Comparison of ENCODE assay signal across 11 cellular contexts in the genomic region with DNA sequence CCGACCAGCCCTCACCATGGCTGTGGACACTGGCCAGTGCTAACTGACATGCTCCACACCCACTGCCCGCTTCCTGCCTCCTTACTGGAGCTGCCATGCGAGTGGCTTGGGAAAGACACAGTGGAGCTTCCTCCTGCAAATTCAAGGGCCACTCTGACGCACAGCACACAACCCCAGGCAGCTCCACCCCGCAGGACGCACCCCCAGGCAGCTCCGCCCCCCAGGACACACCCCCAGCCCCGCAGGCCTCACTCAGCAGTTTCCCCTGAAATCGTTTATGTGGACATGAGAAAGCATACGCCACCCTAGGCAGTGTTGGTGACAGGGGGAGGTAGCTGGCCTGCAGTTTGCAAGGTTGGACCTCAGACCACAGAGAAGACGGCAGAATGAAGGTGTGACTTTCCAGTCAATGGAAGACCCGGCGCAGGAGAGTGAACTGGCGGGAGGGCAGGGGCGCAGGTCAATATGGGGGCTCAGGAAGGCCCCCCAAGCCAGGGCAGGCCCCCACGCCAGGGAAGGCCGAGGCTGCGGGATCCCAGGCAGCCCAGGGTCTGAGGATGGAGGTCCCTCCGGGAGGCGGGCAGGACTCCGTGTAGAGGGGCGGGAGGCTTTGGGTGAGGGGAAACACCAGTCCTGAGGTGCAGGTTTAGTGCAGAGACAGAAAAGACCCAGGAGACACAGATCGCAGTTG. TPM values are rescaled to one million over a fixed set of nuclear protein-coding genes. Genes with fewer than 3 reads are reported as not detected.
A peak's percentile ranks its signal among the peaks of the same experiment; 100 is the strongest.
DNase-seq lines count a peak whose midpoint lies in the region; ATAC-seq, FAIRE-seq and TF ChIP-seq lines count a peak whose summit lies in the region.
"Had no signal": no experiment of that assay in that cellular context is flagged by ENCODE, and none has a peak within 500 bp of the region (broad histone marks: within the 10 kb centered on the region; RNA-seq: fewer than 3 reads in every experiment).

No MANE protein-coding gene starts in this region.

- no peak overlapping the region for H2BK20ac ChIP-seq in H1 (ENCODE audit: low read length)

- H3K79me2 ChIP-seq in SK-N-SH (ENCODE audit: insufficient read depth) (peaks cover 68% of the 10 kb centered on the region; the same call in 1 of the 2 replicates), H1 (ENCODE audit: control insufficient read depth in 1 of 2, insufficient read depth in 2 of 2, low read length in 2 of 2) (peaks cover 38 to 98% of the 10 kb centered on the region in 2 experiments), mammary epithelial cell (ENCODE audit: insufficient read depth, low read length) (peaks cover 76% of the 10 kb centered on the region)

- H3F3A ChIP-seq in SK-N-SH (replicated peaks; ENCODE audit: insufficient read depth), result no peaks in the 10 kb centered on the region

- 0 out of 2 replicates have a peak overlapping the region, but pooled peaks have one; percentile 60 for H2BK5ac ChIP-seq in H1 (ENCODE audit: low read depth, low read length)

- no peak overlapping the region for H3K27ac Mint-ChIP-seq in stimulated activated effector memory CD8-positive, alpha-beta T cell treated with anti-CD3 and anti-CD28 coated beads, Interleukin-12 subunit alpha, Interleukin-12 subunit beta, amount 100 ng/mL, for 72 hours

- no peaks in the 10 kb centered on the region; a peak in 1 of 4 replicates for H3K4me1 ChIP-seq in SK-N-SH (ENCODE audit: control insufficient read depth in 1 of 2, insufficient read depth in 2 of 2, low read depth in 1 of 2, low read length in 1 of 2)
- peaks cover 2 to 37% (median 24%) of the 10 kb centered on the region in 4 experiments for H3K4me1 ChIP-seq in H1 (replicated peaks in 1 of 4; ENCODE audit: control insufficient read depth in 3 of 4, insufficient read depth in 4 of 4, low read length in 3 of 4)
- H3K4me1 ChIP-seq in mammary epithelial cell (ENCODE audit: insufficient read depth, low read length), result no peaks in the 10 kb centered on the region

- no peak overlapping the region for H2BK120ac ChIP-seq in H1 (replicated peaks; ENCODE audit: low read depth, low read length)

- H3K36me3 ChIP-seq in SK-N-SH (replicated peaks in 1 of 2; ENCODE audit: control insufficient read depth in 1 of 2, insufficient read depth in 2 of 2, low read length in 1 of 2), result peaks cover 4 to 9% of the 10 kb centered on the region in 2 experiments
- H3K36me3 ChIP-seq in H1 (ENCODE audit: control insufficient read depth in 2 of 4, insufficient read depth in 4 of 4, low read length in 3 of 4), result peaks cover 2 to 30% (median 11%) of the 10 kb centered on the region in 4 experiments; a peak in 5 of 8 replicates
- H3K36me3 ChIP-seq in mammary epithelial cell (ENCODE audit: insufficient read depth, low read length), result peaks cover under 1% of the 10 kb centered on the region
- H3K36me3 ChIP-seq: prostate gland had no signal

- 89% methylated on average over 19 of the region's 23 CpGs for WGBS in SK-N-SH (ENCODE audit: low lambda C conversion rate)
- 71% methylated on average over 18 of the region's 23 CpGs; no CpG with 5 or more reads in 1 of the 2 experiments for WGBS in H1 (ENCODE audit: extremely low coverage in 1 of 2, insufficient coverage in 1 of 2, insufficient read length in 1 of 2, insufficient replicate concordance in 2 of 2, low coverage in 1 of 2, low lambda C conversion rate in 2 of 2, missing lambda C conversion rate in 1 of 2), 2 experiments
- WGBS in mammary epithelial cell (ENCODE audit: low coverage, missing lambda C conversion rate), result 97% methylated on average over 18 of the region's 23 CpGs

- no peak overlapping the region for H3K56ac ChIP-seq in H1 (replicated peaks; ENCODE audit: insufficient read length, low read depth, low read length)

- no peak overlapping the region; the same call in 1 of the 2 replicates for H4K8ac ChIP-seq in H1 (ENCODE audit: extremely low read depth, insufficient read depth, low read length)

- H4K5ac ChIP-seq in H1 (ENCODE audit: insufficient read length, low read depth, low read length), result no peak overlapping the region

- no peaks in the 10 kb centered on the region for H3K23me2 ChIP-seq in H1 (ENCODE audit: low read depth, low read length)

- intact Hi-C loops in mammary epithelial cell (cut with micrococcal nuclease), result no loop called here

- H3K4me2 ChIP-seq in SK-N-SH (no peak overlapping the region), H1 (ENCODE audit: insufficient read depth in 1 of 2, low read depth in 2 of 2, low read length in 2 of 2) (no peak overlapping the region), mammary epithelial cell (ENCODE audit: insufficient read depth, low read depth, low read length) (no peak overlapping the region)

- H4K91ac ChIP-seq in H1 (replicated peaks; ENCODE audit: insufficient read length, low read length), result no peak overlapping the region

- peaks cover 73% of the 10 kb centered on the region for H3K4me1 Mint-ChIP-seq in stimulated activated effector memory CD8-positive, alpha-beta T cell treated with anti-CD3 and anti-CD28 coated beads, Interleukin-12 subunit alpha, Interleukin-12 subunit beta, amount 100 ng/mL, for 72 hours

- no peaks in the 10 kb centered on the region for H3K9me2 ChIP-seq in SK-N-SH

- no peak overlapping the region for H3K4ac ChIP-seq in H1 (replicated peaks; ENCODE audit: insufficient read length, low read depth, low read length)

- TF ChIP-seq POLR2A in H1 (IDR thresholded peaks at IDR 0.05; ENCODE audit: control extremely low read depth in 1 of 2, low read depth in 2 of 2, low read length in 2 of 2), result no peak

- no peak overlapping the region for H2AK5ac ChIP-seq in H1 (ENCODE audit: low read depth, low read length)

- in situ Hi-C loops in mammary epithelial cell (cut with MboI; ENCODE audit: low sequenced_read_pairs in 2 of 2), result no loop called here

- DNase-seq in SK-N-SH (no peak), NAMALWA (ENCODE audit: low spot score) (peak; percentile 80), H1 (ENCODE audit: low read depth in 1 of 2, low spot score in 2 of 2) (no peak), NCI-H2081 treated with DMSO at 0.1 percent for 48 hours (lab: John Stamatoyannopoulos, UW) (no peak), mammary epithelial cell (no peak)
- DNase-seq in stimulated activated effector memory CD8-positive, alpha-beta T cell treated with anti-CD3 and anti-CD28 coated beads, Interleukin-12 subunit alpha, Interleukin-12 subunit beta, amount 100 ng/mL, for 72 hours (ENCODE audit: low spot score in 2 of 2), result no peak

- H3K23ac ChIP-seq in H1 (ENCODE audit: insufficient read length), result no peak overlapping the region

- H3K9me3 ChIP-seq in SK-N-SH, result no peaks in the 10 kb centered on the region
- H3K9me3 ChIP-seq in H1 (ENCODE audit: insufficient read depth in 2 of 2, low read depth in 1 of 2, low read length in 1 of 2), result no peaks in the 10 kb centered on the region
- no peaks in the 10 kb centered on the region for H3K9me3 ChIP-seq in mammary epithelial cell (replicated peaks; ENCODE audit: insufficient read depth, low read length)
- H3K9me3 ChIP-seq: prostate gland had no signal

- H3K18ac ChIP-seq in H1 (ENCODE audit: extremely low read depth, low read length), result no peak overlapping the region

- no peaks in the 10 kb centered on the region for H3K9me3 Mint-ChIP-seq in stimulated activated effector memory CD8-positive, alpha-beta T cell treated with anti-CD3 and anti-CD28 coated beads, Interleukin-12 subunit alpha, Interleukin-12 subunit beta, amount 100 ng/mL, for 72 hours

- dilution Hi-C loops in mammary epithelial cell (cut with HindIII; ENCODE audit: low sequenced_read_pairs), result no loop called here

- 0 out of 2 replicates have a peak overlapping the region, but pooled peaks have one; percentile 27 for H2BK12ac ChIP-seq in H1 (ENCODE audit: low read depth, low read length)

- ATAC-seq in SK-N-SH treated with all-trans-retinoic acid at 6 μM for 48 hours, result 0 out of 3 replicates have a peak, but pooled peaks have one; percentile 12
- ATAC-seq in stimulated activated effector memory CD8-positive, alpha-beta T cell treated with anti-CD3 and anti-CD28 coated beads, Interleukin-12 subunit alpha, Interleukin-12 subunit beta, amount 100 ng/mL, for 72 hours, result peak; percentile 84
- ATAC-seq in GM18870 (IDR thresholded peaks at IDR 0.05; ENCODE audit: unreplicated experiment), result no peak

- POLR2A ChIA-PET in SK-N-SH (lab: Yijun Ruan, JAX) (interaction anchor here (0.7 kb wide), 1 partner anchor 14 kb away, joined by 3 read pairs; no protein-coding TSS in a partner anchor), H1 (lab: Charles Lee; ENCODE audit: partially characterized antibody) (interaction anchor here (1.6 to 3.5 kb wide), 3 partner anchors 10 to 21 kb away, joined by 6 to 39 read pairs (median 9); a partner anchor contains a TSS)

- TF ChIP-seq RAD21 in SK-N-SH (IDR thresholded peaks at IDR 0.05; ENCODE audit: low read length), result no peak
- TF ChIP-seq RAD21 in H1 (IDR thresholded peaks at IDR 0.05 in 1 of 2, conservative IDR thresholded peaks at IDR 0.05 in 1 of 2; ENCODE audit: low read depth in 2 of 2, low read length in 2 of 2), result no peak

- peaks cover 86% of the 10 kb centered on the region for H4K20me1 ChIP-seq in SK-N-SH (ENCODE audit: insufficient read depth)
- H4K20me1 ChIP-seq in H1 (replicated peaks in 1 of 2; ENCODE audit: control insufficient read depth in 1 of 2, insufficient read depth in 2 of 2, low read length in 2 of 2), result peaks cover 54 to 76% of the 10 kb centered on the region in 2 experiments
- peaks cover 6% of the 10 kb centered on the region for H4K20me1 ChIP-seq in mammary epithelial cell (ENCODE audit: insufficient read depth, low read length)

- CTCF ChIA-PET in SK-N-SH (lab: Yijun Ruan, JAX), result interaction anchor here (1.1 to 2.1 kb wide), 4 partner anchors 20 to 143 kb away, joined by 3 to 11 read pairs (median 5); no protein-coding TSS in a partner anchor
- CTCF ChIA-PET in H1 (lab: Charles Lee; ENCODE audit: partially characterized antibody), result interaction anchor here (0.9 to 6.4 kb wide), 15 partner anchors 11 to 143 kb away, joined by 3 to 34 read pairs (median 5); no protein-coding TSS in a partner anchor
- CTCF ChIA-PET in mammary epithelial cell (lab: Charles Lee; ENCODE audit: low non-redundant PET), result no interaction called here

- H3K9ac ChIP-seq in SK-N-SH (no peak overlapping the region), H1 (replicated peaks in 1 of 4; ENCODE audit: extremely low read depth in 1 of 4, low read depth in 3 of 4, low read length in 3 of 4) (peak overlapping the region in 1 of 4 experiments; percentile 34; a peak in 2 of 7 replicates), mammary epithelial cell (ENCODE audit: insufficient read depth, low read length) (no peak overlapping the region)

- BruUV-seq in mammary epithelial cell (replicated peaks; lab: Mats Ljungman, UMichigan), result no TSS peak

- TF ChIP-seq EP300 in SK-N-SH (IDR thresholded peaks at IDR 0.05; ENCODE audit: borderline replicate concordance in 1 of 2, low read depth in 1 of 2, low read length in 1 of 2) (no peak), H1 (IDR thresholded peaks at IDR 0.05; ENCODE audit: borderline replicate concordance in 1 of 2, low read depth in 2 of 2, low read length in 2 of 2) (no peak)

- TF ChIP-seq CTCF in SK-N-SH (IDR thresholded peaks at IDR 0.05) (no peak), H1 (IDR thresholded peaks at IDR 0.05; ENCODE audit: control extremely low read depth in 1 of 3, insufficient read depth in 1 of 3, low read depth in 1 of 3, low read length in 3 of 3) (no peak), mammary epithelial cell (conservative IDR thresholded peaks at IDR 0.05 in 1 of 2, IDR thresholded peaks at IDR 0.05 in 1 of 2; ENCODE audit: extremely low read depth in 1 of 2, insufficient read depth in 1 of 2, low read depth in 1 of 2, low read length in 2 of 2) (no peak)

- H3K4me3 Mint-ChIP-seq in stimulated activated effector memory CD8-positive, alpha-beta T cell treated with anti-CD3 and anti-CD28 coated beads, Interleukin-12 subunit alpha, Interleukin-12 subunit beta, amount 100 ng/mL, for 72 hours, result peak overlapping the region; percentile 30

- FAIRE-seq in H1 (lab: Jason Lieb, UNC), result no peak

- H3K27me3 ChIP-seq in SK-N-SH (ENCODE audit: insufficient read depth), result no peaks in the 10 kb centered on the region
- H3K27me3 ChIP-seq in H1 (replicated peaks in 1 of 4; ENCODE audit: control insufficient read depth in 3 of 4, extremely low read depth in 1 of 4, insufficient read depth in 3 of 4, low read length in 3 of 4), result no peaks in the 10 kb centered on the region
- H3K27me3 ChIP-seq in mammary epithelial cell (ENCODE audit: insufficient read depth, low read length), result no peaks in the 10 kb centered on the region

- no peak overlapping the region for H2AFZ ChIP-seq in SK-N-SH (ENCODE audit: low read depth)
- H2AFZ ChIP-seq in H1 (ENCODE audit: low read length), result no peak overlapping the region
- H2AFZ ChIP-seq in mammary epithelial cell (ENCODE audit: low read depth, low read length), result no peak overlapping the region

- 0 out of 2 replicates have a peak overlapping the region, but pooled peaks have one; percentile 61 for H2BK15ac ChIP-seq in H1 (ENCODE audit: low read length)

- H3K36me3 Mint-ChIP-seq in stimulated activated effector memory CD8-positive, alpha-beta T cell treated with anti-CD3 and anti-CD28 coated beads, Interleukin-12 subunit alpha, Interleukin-12 subunit beta, amount 100 ng/mL, for 72 hours, result peaks cover 29% of the 10 kb centered on the region

- no peak overlapping the region for H3K4me3 ChIP-seq in SK-N-SH (ENCODE audit: low read depth in 2 of 2, low read length in 1 of 2)
- no peak overlapping the region for H3K4me3 ChIP-seq in H1 (ENCODE audit: extremely low read depth in 1 of 4, insufficient read depth in 2 of 4, low read depth in 3 of 4, low read length in 4 of 4)
- no peak overlapping the region for H3K4me3 ChIP-seq in mammary epithelial cell (replicated peaks in 1 of 3; ENCODE audit: insufficient read depth in 1 of 3, low read depth in 2 of 3, low read length in 3 of 3)
- H3K4me3 ChIP-seq: prostate gland had no signal

- H3K79me1 ChIP-seq in H1 (ENCODE audit: low read depth, low read length), result peaks cover 45% of the 10 kb centered on the region

- no peak overlapping the region for H3K14ac ChIP-seq in H1 (ENCODE audit: insufficient read length)

- H3K27ac ChIP-seq in SK-N-SH (ENCODE audit: low read depth in 2 of 2, low read length in 1 of 2) (no peak overlapping the region), H1 (ENCODE audit: low read depth, low read length) (0 out of 2 replicates have a peak overlapping the region, but pooled peaks have one; percentile 31), mammary epithelial cell (ENCODE audit: insufficient read depth, low read depth, low read length) (no peak overlapping the region)
- H3K27ac ChIP-seq: prostate gland had no signal

RNA-seq across cellular contexts. Expression of a gene that starts 21.6 kb away (rescaled TPM):
- polyA plus RNA-seq in SK-N-SH (2012; rRNA removed) (32.5 and 42.3 TPM in 2 replicates), H1 (2011; rRNA removed) (107 and 168 TPM in 2 replicates), mammary epithelial cell (50.3 TPM)
- 30.1 and 38.3 TPM in 2 replicates for polyA plus RNA-seq in SK-N-SH (2012; cell fraction: cytosol; rRNA removed)
- polyA plus RNA-seq in SK-N-SH (2012; cell fraction: nucleus; rRNA removed), result 54.3 and 65.1 TPM in 2 replicates
- total RNA-seq in H1 (2021; fragmentation: NEBNext Ultra II Directional; extraction: Animal tissue kit (Norgen Biotek cat#: 25700)), result 260 and 266 TPM in 2 replicates
- polyA plus RNA-seq in H1 (2011; cell fraction: cytosol; rRNA removed), result 145 TPM
- 161 TPM for polyA plus RNA-seq in H1 (2011; cell fraction: nucleus; rRNA removed)
- 129 to 148 TPM (median 136 TPM) in 4 replicates for polyA plus RNA-seq in H1 (2012, experiment 1 of 2)
- polyA plus RNA-seq in H1 (2012, experiment 2 of 2), result 146 TPM
- 245 TPM for polyA plus RNA-seq in H1 (2013, experiment 1 of 2)
- polyA plus RNA-seq in H1 (2013, experiment 2 of 2), result 311 TPM
- polyA minus RNA-seq in H1 (2011; rRNA and poly(A)+ RNA removed), result 76.4 and 90.5 TPM in 2 replicates
- polyA minus RNA-seq in H1 (2011; cell fraction: cytosol; rRNA and poly(A)+ RNA removed), result 92.9 TPM
- polyA minus RNA-seq in H1 (2011; cell fraction: nucleus; rRNA and poly(A)+ RNA removed), result 64.8 TPM
- 10 to 100 TPM; 37.1 to 43.5 TPM for total RNA-seq in mammary epithelial cell
- 35.9 TPM for polyA minus RNA-seq in mammary epithelial cell

RNA-seq across cellular contexts. Expression of a gene that starts 57.0 kb away (rescaled TPM):
- not detected in 2 replicates for polyA plus RNA-seq in SK-N-SH (2012; rRNA removed)
- polyA plus RNA-seq in SK-N-SH (2012; cell fraction: cytosol; rRNA removed), result not detected in 2 replicates
- not detected in 2 replicates for polyA plus RNA-seq in SK-N-SH (2012; cell fraction: nucleus; rRNA removed)
- total RNA-seq in H1 (2021; fragmentation: NEBNext Ultra II Directional; extraction: Animal tissue kit (Norgen Biotek cat#: 25700)), result 0.46 and 0.48 TPM in 2 replicates
- polyA plus RNA-seq in H1 (2011; rRNA removed), result 0.86 and 0.91 TPM in 2 replicates
- polyA plus RNA-seq in H1 (2011; cell fraction: cytosol; rRNA removed), result 0.57 TPM
- polyA plus RNA-seq in H1 (2011; cell fraction: nucleus; rRNA removed), result 1.9 TPM
- polyA plus RNA-seq in H1 (2012, experiment 1 of 2), result 0.55 to 0.88 TPM (median 0.75 TPM) in 4 replicates
- polyA plus RNA-seq in H1 (2012, experiment 2 of 2), result 0.58 TPM
- 0.77 TPM for polyA plus RNA-seq in H1 (2013, experiment 1 of 2)
- 0.94 TPM for polyA plus RNA-seq in H1 (2013, experiment 2 of 2)
- polyA minus RNA-seq in H1 (2011; rRNA and poly(A)+ RNA removed), result 1.0 and 1.1 TPM in 2 replicates
- 0.44 TPM for polyA minus RNA-seq in H1 (2011; cell fraction: cytosol; rRNA and poly(A)+ RNA removed)
- 0.50 TPM for polyA minus RNA-seq in H1 (2011; cell fraction: nucleus; rRNA and poly(A)+ RNA removed)
- total RNA-seq in mammary epithelial cell, result not detected
- not detected for polyA plus RNA-seq in mammary epithelial cell
- not detected for polyA minus RNA-seq in mammary epithelial cell
- total RNA-seq: M059J, temporal lobe had no signal
